ENCODE assay signal across 27 cellular contexts in genomic region chr3:176683382-176683781, GRCh38.
"Had no signal": no experiment of that assay in that cellular context is flagged by ENCODE, and none has a peak within 500 bp of the region (broad histone marks: within the 10 kb centered on the region; RNA-seq: fewer than 3 reads in every experiment).

No MANE protein-coding gene starts in this region.

- DNase-seq: cortex of kidney; effector memory CD8-positive, alpha-beta T cell; erythroblast; esophagus squamous epithelium; foreskin melanocyte; glutamatergic neuron; heart right ventricle; hippocampal formation; left cardiac atrium; left lung; mammary epithelial cell; mesendoderm; naive thymus-derived CD8-positive, alpha-beta T cell; nephron progenitor cell; nucleus accumbens; ovary; posterior cingulate gyrus; psoas muscle; right cardiac atrium; sigmoid colon; stimulated activated CD4-positive, alpha-beta T cell treated with anti-CD3 and anti-CD28 coated beads, Interleukin-2, amount 100 ng/mL, for 24 hours; stimulated activated CD4-positive, alpha-beta T cell treated with anti-CD3 and anti-CD28 coated beads, Interleukin-4, amount 100 ng/mL, for 24 hours; stimulated activated naive CD4-positive, alpha-beta T cell treated with Interleukin-2 at 50 U/mL for 16 hours; stomach; thyroid gland; trophoblast cell had no signal

- H3K9me3 ChIP-seq: ovary, thyroid gland had no signal

- H3K36me3 ChIP-seq: esophagus squamous epithelium, heart right ventricle, left lung, ovary, sigmoid colon, stomach, thyroid gland had no signal

- H3K27me3 ChIP-seq: esophagus squamous epithelium, heart right ventricle, left lung, ovary, sigmoid colon, stomach, thyroid gland had no signal

- H3K4me1 ChIP-seq: esophagus squamous epithelium, heart right ventricle, left lung, psoas muscle, sigmoid colon, stomach, thyroid gland had no signal

- ATAC-seq: effector memory CD8-positive, alpha-beta T cell; heart right ventricle; left cardiac atrium; left lung; naive thymus-derived CD8-positive, alpha-beta T cell; psoas muscle; right cardiac atrium; stimulated activated effector memory CD8-positive, alpha-beta T cell treated with anti-CD3 and anti-CD28 coated beads, Interleukin-12 subunit alpha, Interleukin-12 subunit beta, amount 100 ng/mL, for 72 hours had no signal

- H3K27ac ChIP-seq: esophagus squamous epithelium, heart right ventricle, left lung, ovary, psoas muscle, sigmoid colon, stomach, thyroid gland had no signal

- H3K4me3 ChIP-seq: esophagus squamous epithelium, heart right ventricle, left lung, ovary, psoas muscle, sigmoid colon, stomach, thyroid gland had no signal
